In genomic region chr1:113226118-113226517, GRCh38 we compare ENCODE assay signal across 12 cellular contexts.
A peak's percentile ranks its signal among the peaks of the same experiment; 100 is the strongest.
DNase-seq lines count a peak whose midpoint lies in the region; ATAC-seq, FAIRE-seq and TF ChIP-seq lines count a peak whose summit lies in the region.
"Had no signal": no experiment of that assay in that cellular context is flagged by ENCODE, and none has a peak within 500 bp of the region (broad histone marks: within the 10 kb centered on the region; RNA-seq: fewer than 3 reads in every experiment).

No MANE protein-coding gene starts in this region.

- WGBS in gastroesophageal sphincter (ENCODE audit: low coverage in 1 of 2), 2 donors: 38 to 42% methylated on average over 4 to 8 of the region's 9 CpGs

- ATAC-seq in Right ventricle myocardium inferior: peak; percentile 65
- no peak for ATAC-seq in gastroesophageal sphincter

- H3K4me1 ChIP-seq in Peyer's patch (no peaks in the 10 kb centered on the region), gastroesophageal sphincter (no peaks in the 10 kb centered on the region)

- no peak for TF ChIP-seq POLR2A in Peyer's patch (IDR thresholded peaks at IDR 0.05)
- TF ChIP-seq POLR2A in H54 (IDR thresholded peaks at IDR 0.05; ENCODE audit: low read depth, low read length): no peak
- TF ChIP-seq POLR2A in gastroesophageal sphincter (IDR thresholded peaks at IDR 0.05): no peak

- H3K4me3 ChIP-seq in fibroblast of the aortic adventitia (ENCODE audit: low read depth, low read length) (peak overlapping the region; percentile 42), Peyer's patch (no peak overlapping the region), gastroesophageal sphincter (no peak overlapping the region)

- H3K36me3 ChIP-seq in Peyer's patch (no peaks in the 10 kb centered on the region), gastroesophageal sphincter (no peaks in the 10 kb centered on the region)

- DNase-seq in Right ventricle myocardium inferior (ENCODE audit: missing footprints) (no peak), cardiac septum (ENCODE audit: low spot score) (no peak), LHCN-M2 (ENCODE audit: low read depth) (peak; percentile 32), fibroblast of the aortic adventitia (ENCODE audit: low read depth) (peak; percentile 92), Peyer's patch (no peak), posterior vena cava (ENCODE audit: low spot score) (no peak), H54 (ENCODE audit: insufficient read length, low spot score) (no peak)
- DNase-seq: activated CD4-positive, CD25-positive, alpha-beta regulatory T cell treated with anti-CD3 and anti-CD28 coated beads, Interleukin-2, amount 50 U/mL, for 72 hours; midbrain; NCI-H1105 treated with DMSO at 0.1 percent for 48 hours had no signal

- no peak for FAIRE-seq in H54 (lab: Jason Lieb, UNC)

- no peak for TF ChIP-seq EP300 in gastroesophageal sphincter (IDR thresholded peaks at IDR 0.05)

- H3K27ac ChIP-seq in Peyer's patch: no peak overlapping the region
- H3K27ac ChIP-seq in gastroesophageal sphincter: no peak overlapping the region
- H3K27ac ChIP-seq: HL-60 had no signal

- intact Hi-C loops in Right ventricle myocardium inferior (cut with DNase I): no loop called here
- intact Hi-C loops in cardiac septum (cut with DNase I): no loop called here
- intact Hi-C loops in posterior vena cava (cut with DNase I): no loop called here

- H3K27me3 ChIP-seq in Peyer's patch (no peaks in the 10 kb centered on the region), gastroesophageal sphincter (no peaks in the 10 kb centered on the region)

- H3K9me3 ChIP-seq in Peyer's patch (no peaks in the 10 kb centered on the region), gastroesophageal sphincter (no peaks in the 10 kb centered on the region)

- TF ChIP-seq CTCF in fibroblast of the aortic adventitia (IDR thresholded peaks at IDR 0.05; ENCODE audit: insufficient read depth, low read length) (no peak), Peyer's patch (IDR thresholded peaks at IDR 0.05) (no peak), gastroesophageal sphincter (IDR thresholded peaks at IDR 0.05) (no peak)

Comparison
In these comparisons a context has a peak if more than half of its experiments do, and no peak if none do; other contexts are left out.
1. DNase-seq: peak in LHCN-M2 (single experiment) and fibroblast of the aortic adventitia (single experiment); none in Right ventricle myocardium inferior (single experiment), cardiac septum (single experiment), Peyer's patch (0 of 3), posterior vena cava (single experiment) and H54 (single experiment).